Comparison of ENCODE assay signal across 9 cellular contexts in the genomic region with DNA sequence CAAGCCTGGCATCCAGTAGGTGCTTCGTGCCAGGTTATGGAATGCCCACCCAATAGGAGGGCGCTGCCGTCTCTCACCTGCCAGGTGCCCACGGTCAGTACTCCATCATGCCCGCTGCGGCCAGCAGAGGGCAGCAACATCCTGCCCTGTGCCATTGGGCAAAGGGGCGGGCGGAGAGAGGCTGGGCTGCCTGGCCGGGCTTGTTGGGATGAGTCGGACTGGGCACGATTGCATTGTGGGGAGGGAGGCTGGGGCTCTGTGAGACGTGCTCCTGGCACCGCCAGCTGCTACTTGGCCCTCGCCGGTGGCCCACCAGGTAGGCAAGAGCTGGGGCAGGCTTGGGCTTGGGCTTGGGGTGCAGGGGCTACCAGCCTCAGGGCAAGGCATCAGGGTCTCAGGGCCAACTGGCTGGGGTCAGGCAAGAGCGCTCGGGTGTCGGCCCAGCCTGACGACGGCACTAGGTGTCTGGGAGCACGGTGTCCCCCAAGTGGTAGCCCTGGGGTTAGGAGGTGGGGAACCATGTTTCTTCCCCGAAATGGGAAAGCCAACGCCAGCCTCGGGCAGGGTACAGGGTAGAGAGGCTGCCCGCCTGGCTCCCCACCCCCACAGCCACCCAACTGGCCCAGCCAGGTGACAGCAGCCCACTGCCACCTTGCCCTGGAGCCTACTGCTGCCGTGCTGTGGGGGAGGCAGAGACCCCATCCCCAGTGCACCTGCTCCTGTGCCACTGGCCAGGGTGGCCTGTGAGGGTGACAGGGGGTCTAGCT. TPM values are rescaled to one million over a fixed set of nuclear protein-coding genes. Genes with fewer than 3 reads are reported as not detected.
DNase-seq lines count a peak whose midpoint lies in the region; ATAC-seq and TF ChIP-seq lines count a peak whose summit lies in the region.
"Had no signal": no experiment of that assay in that cellular context is flagged by ENCODE, and none has a peak within 500 bp of the region (broad histone marks: within the 10 kb centered on the region; RNA-seq: fewer than 3 reads in every experiment).

A gene (plus strand): TSS at position 261 of the 767 bp plus-strand sequence. CDS start 1,287 bp downstream, outside the sequence.

- no peak within 1 kb of the TSS for H3K4me3 Mint-ChIP-seq in activated CD4-positive, alpha-beta T cell treated with anti-CD3 and anti-CD28 coated beads, Interleukin-2, amount 10 ng/mL, durations not matched to agents 7 days and 5 days

- H3K4me3 ChIP-seq in choroid plexus epithelial cell (ENCODE audit: low read depth, low read length) (peak within 1 kb of the TSS; percentile 11), left lung (no peak within 1 kb of the TSS)
- H3K4me3 ChIP-seq: SK-N-MC had no signal

- intact Hi-C loops in left lung (cut with DNase I) = loop anchor here in 1 of 2 donors (10.0 kb wide), 1 partner anchor 181 kb away; a partner anchor contains a TSS

- CTCF ChIA-PET in activated CD4-positive, alpha-beta T cell treated with anti-CD3 and anti-CD28 coated beads, Interleukin-2, amount 10 ng/mL, durations not matched to agents 7 days and 5 days (lab: Charles Lee) = interaction anchor here (0.7 to 1.9 kb wide), 10 partner anchors 9 to 189 kb away, joined by 3 to 7 read pairs (median 3); no protein-coding TSS in a partner anchor

- no peak within 1 kb of the TSS for H3K27ac ChIP-seq in left lung
- H3K27ac ChIP-seq: SK-N-MC had no signal

- peaks cover 0 to 5% of the 10 kb centered on the region in 2 donors for H3K4me1 ChIP-seq in left lung

- TF ChIP-seq CTCF in choroid plexus epithelial cell (conservative IDR thresholded peaks at IDR 0.05; ENCODE audit: low read depth, low read length) = peak; percentile 76
- peak; percentile 66 to 74 for TF ChIP-seq CTCF in left lung (IDR thresholded peaks at IDR 0.05)

- no peaks in the 10 kb centered on the region for H3K9me3 Mint-ChIP-seq in activated CD4-positive, alpha-beta T cell treated with anti-CD3 and anti-CD28 coated beads, Interleukin-2, amount 10 ng/mL, durations not matched to agents 7 days and 5 days

- DNase-seq in Caki2 (ENCODE audit: low read depth) = peak; percentile 67
- DNase-seq in HCEC 1CT = peak; percentile 42
- peak; percentile 62 for DNase-seq in NCI-H226
- peak; percentile 75 for DNase-seq in activated CD4-positive, alpha-beta T cell treated with anti-CD3 and anti-CD28 coated beads, Interleukin-2, amount 10 ng/mL, durations not matched to agents 7 days and 5 days
- peak; percentile 61 for DNase-seq in choroid plexus epithelial cell (ENCODE audit: low read depth)
- DNase-seq in left lung = peak; percentile 77 to 93
- peak; percentile 73 for DNase-seq in stimulated activated CD4-positive, alpha-beta T cell treated with anti-CD3 and anti-CD28 coated beads, Interleukin-4, amount 100 ng/mL, for 1 hour

- no peaks in the 10 kb centered on the region for H3K36me3 Mint-ChIP-seq in activated CD4-positive, alpha-beta T cell treated with anti-CD3 and anti-CD28 coated beads, Interleukin-2, amount 10 ng/mL, durations not matched to agents 7 days and 5 days (ENCODE audit: low read depth)

- no peaks in the 10 kb centered on the region for H3K9me3 ChIP-seq in left lung

- H3K36me3 ChIP-seq in left lung = no peaks in the 10 kb centered on the region

- peaks cover 8% of the 10 kb centered on the region for H3K4me1 Mint-ChIP-seq in activated CD4-positive, alpha-beta T cell treated with anti-CD3 and anti-CD28 coated beads, Interleukin-2, amount 10 ng/mL, durations not matched to agents 7 days and 5 days

- ATAC-seq in left lung (peak; percentile 93), GM21737 (IDR thresholded peaks at IDR 0.05; ENCODE audit: unreplicated experiment) (no peak)

- POLR2A ChIA-PET in activated CD4-positive, alpha-beta T cell treated with anti-CD3 and anti-CD28 coated beads, Interleukin-2, amount 10 ng/mL, durations not matched to agents 7 days and 5 days (lab: Charles Lee) = no interaction called here

- in situ Hi-C loops in Caki2 (cut with HindIII; ENCODE audit: low pct_unique_long_range_greater_than_20kb, low sequenced_read_pairs) = no loop called here

- no peaks in the 10 kb centered on the region for H3K27me3 ChIP-seq in left lung

- H3K27ac Mint-ChIP-seq in activated CD4-positive, alpha-beta T cell treated with anti-CD3 and anti-CD28 coated beads, Interleukin-2, amount 10 ng/mL, durations not matched to agents 7 days and 5 days = no peak within 1 kb of the TSS

- no peaks in the 10 kb centered on the region for H3K27me3 Mint-ChIP-seq in activated CD4-positive, alpha-beta T cell treated with anti-CD3 and anti-CD28 coated beads, Interleukin-2, amount 10 ng/mL, durations not matched to agents 7 days and 5 days

RNA-seq across cellular contexts. Expression of the gene that starts here (rescaled TPM):
- 1.7 and 2.5 TPM in 2 replicates for total RNA-seq in Caki2 (2014; rRNA removed; shearing (Covaris generic); ENCODE audit: low replicate concordance)
- total RNA-seq in activated CD4-positive, alpha-beta T cell treated with anti-CD3 and anti-CD28 coated beads, Interleukin-2, amount 10 ng/mL, durations not matched to agents 7 days and 5 days = under 1 TPM; 0.23 to 0.35 TPM
- total RNA-seq in left lung = 1 to 10 TPM; 3.0 to 3.9 TPM

Comparison
In these comparisons a context has a peak if more than half of its experiments do, and no peak if none do; other contexts are left out.
1. Peak in DNase-seq in activated CD4-positive, alpha-beta T cell treated with anti-CD3 and anti-CD28 coated beads, Interleukin-2, amount 10 ng/mL, durations not matched to agents 7 days and 5 days; RNA of the gene not detected or under 1 TPM.